17 cellular contexts compared by ENCODE assay signal in genomic region chr3:58799271-58799670, GRCh38.
"Had no signal": no experiment of that assay in that cellular context is flagged by ENCODE, and none has a peak within 500 bp of the region (broad histone marks: within the 10 kb centered on the region; RNA-seq: fewer than 3 reads in every experiment).

No MANE protein-coding gene starts in this region.

- H3K4me1 ChIP-seq: colonic mucosa, heart left ventricle, neural progenitor cell, right atrium auricular region, sigmoid colon, testis had no signal

- H3K36me3 ChIP-seq: colonic mucosa, heart left ventricle, neural progenitor cell, right atrium auricular region, sigmoid colon, transverse colon had no signal

- H3K27me3 ChIP-seq: colonic mucosa, heart left ventricle, neural progenitor cell, right atrium auricular region, sigmoid colon, testis, transverse colon had no signal

- H3K4me2 ChIP-seq: neural progenitor cell had no signal

- H3K9ac ChIP-seq: neural progenitor cell had no signal

- H3K9me3 ChIP-seq: colonic mucosa, heart left ventricle, right atrium auricular region, sigmoid colon, testis, transverse colon had no signal

- H2AFZ ChIP-seq: neural progenitor cell had no signal

- ATAC-seq: heart left ventricle; natural killer cell; stimulated activated naive B cell treated with anti-CD40 and anti-IgM and Interleukin-4, amounts not matched to agents 10 μg/mL and 1 μg/mL and 100 μg/mL, for 72 hours; stimulated activated naive CD8-positive, alpha-beta T cell treated with anti-CD3 and anti-CD28 coated beads, Interleukin-15, amount 100 ng/mL, for 72 hours had no signal

- H3K27ac ChIP-seq: colonic mucosa, heart left ventricle, neural progenitor cell, right atrium auricular region, sigmoid colon, skin epidermis, testis, transverse colon had no signal

- DNase-seq: colonic mucosa; dermis blood vessel endothelial cell; foreskin melanocyte; heart left ventricle; hippocampal formation; mammary epithelial cell; natural killer cell; sigmoid colon; stimulated activated CD4-positive, alpha-beta T cell treated with anti-CD3 and anti-CD28 coated beads, Interleukin-2, amount 100 ng/mL, for 24 hours; stimulated activated CD4-positive, alpha-beta T cell treated with anti-CD3 and anti-CD28 coated beads, Interleukin-4, amount 100 ng/mL, for 4 hours; stimulated activated naive B cell treated with anti-CD40 and anti-IgM and Interleukin-4, amounts not matched to agents 10 μg/mL and 1 μg/mL and 100 μg/mL, for 72 hours; stimulated activated naive CD8-positive, alpha-beta T cell treated with anti-CD3 and anti-CD28 coated beads, Interleukin-15, amount 100 ng/mL, for 72 hours; testis; transverse colon had no signal

- H3K4me3 ChIP-seq: colonic mucosa, heart left ventricle, neural progenitor cell, right atrium auricular region, sigmoid colon, skin epidermis, testis, transverse colon had no signal
